1 cellular context compared by ENCODE assay signal in the genomic region with DNA sequence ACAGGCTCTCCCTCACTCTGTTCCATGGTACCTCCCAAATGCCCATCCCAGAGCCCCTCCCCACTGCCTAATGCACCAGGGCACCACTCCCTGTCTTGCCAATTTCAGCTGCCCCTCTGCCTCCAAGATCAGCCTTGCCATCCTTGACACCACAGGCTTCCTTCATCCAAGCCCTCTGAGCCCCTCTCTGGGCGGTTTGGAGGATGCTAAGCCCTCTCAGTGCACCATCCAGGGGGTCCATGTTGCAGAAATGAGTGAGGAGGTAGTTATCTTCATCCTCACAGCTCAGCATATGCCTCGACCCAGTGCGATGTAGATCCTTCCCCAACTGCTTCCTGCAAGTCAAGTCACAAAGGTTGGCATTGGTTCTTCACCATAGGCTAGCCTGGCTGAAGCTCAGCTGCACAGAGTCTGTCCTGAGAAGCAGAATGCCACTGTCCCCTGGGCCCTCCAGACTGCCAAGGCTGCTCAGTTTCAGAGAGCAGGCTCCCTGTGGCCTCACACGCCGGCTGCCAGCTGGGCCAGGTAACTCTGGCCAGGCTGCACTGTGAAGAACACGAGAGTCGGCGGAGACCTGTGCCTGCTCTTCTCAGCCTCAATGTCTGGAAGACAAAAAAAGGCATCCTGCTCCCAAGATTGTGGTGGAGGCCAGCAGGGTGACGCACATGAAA.
TF ChIP-seq lines count a peak whose summit lies in the region.

No MANE protein-coding gene starts in this region.

TF ChIP-seq in K562, 482 proteins besides CTCF, POLR2A, EP300 and RAD21:
- no peak for TF ChIP-seq NFIX (CRISPR knock-in tag; IDR thresholded peaks at IDR 0.05; ENCODE audit: low read depth)
- TF ChIP-seq, protein P1, sequence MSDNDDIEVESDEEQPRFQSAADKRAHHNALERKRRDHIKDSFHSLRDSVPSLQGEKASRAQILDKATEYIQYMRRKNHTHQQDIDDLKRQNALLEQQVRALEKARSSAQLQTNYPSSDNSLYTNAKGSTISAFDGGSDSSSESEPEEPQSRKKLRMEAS (CRISPR knock-in tag; IDR thresholded peaks at IDR 0.05), result 0 out of 2 replicates have a peak, but pooled peaks have one; percentile 4
- TF ChIP-seq, protein P2, sequence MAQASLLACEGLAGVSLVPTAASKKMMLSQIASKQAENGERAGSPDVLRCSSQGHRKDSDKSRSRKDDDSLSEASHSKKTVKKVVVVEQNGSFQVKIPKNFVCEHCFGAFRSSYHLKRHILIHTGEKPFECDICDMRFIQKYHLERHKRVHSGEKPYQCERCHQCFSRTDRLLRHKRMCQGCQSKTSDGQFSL (CRISPR knock-in tag; IDR thresholded peaks at IDR 0.05), result 0 out of 2 replicates have a peak, but pooled peaks have one; percentile 24
- TF ChIP-seq, protein P2 (tag; IDR thresholded peaks at IDR 0.05), result no peak
- TF ChIP-seq, protein P3, sequence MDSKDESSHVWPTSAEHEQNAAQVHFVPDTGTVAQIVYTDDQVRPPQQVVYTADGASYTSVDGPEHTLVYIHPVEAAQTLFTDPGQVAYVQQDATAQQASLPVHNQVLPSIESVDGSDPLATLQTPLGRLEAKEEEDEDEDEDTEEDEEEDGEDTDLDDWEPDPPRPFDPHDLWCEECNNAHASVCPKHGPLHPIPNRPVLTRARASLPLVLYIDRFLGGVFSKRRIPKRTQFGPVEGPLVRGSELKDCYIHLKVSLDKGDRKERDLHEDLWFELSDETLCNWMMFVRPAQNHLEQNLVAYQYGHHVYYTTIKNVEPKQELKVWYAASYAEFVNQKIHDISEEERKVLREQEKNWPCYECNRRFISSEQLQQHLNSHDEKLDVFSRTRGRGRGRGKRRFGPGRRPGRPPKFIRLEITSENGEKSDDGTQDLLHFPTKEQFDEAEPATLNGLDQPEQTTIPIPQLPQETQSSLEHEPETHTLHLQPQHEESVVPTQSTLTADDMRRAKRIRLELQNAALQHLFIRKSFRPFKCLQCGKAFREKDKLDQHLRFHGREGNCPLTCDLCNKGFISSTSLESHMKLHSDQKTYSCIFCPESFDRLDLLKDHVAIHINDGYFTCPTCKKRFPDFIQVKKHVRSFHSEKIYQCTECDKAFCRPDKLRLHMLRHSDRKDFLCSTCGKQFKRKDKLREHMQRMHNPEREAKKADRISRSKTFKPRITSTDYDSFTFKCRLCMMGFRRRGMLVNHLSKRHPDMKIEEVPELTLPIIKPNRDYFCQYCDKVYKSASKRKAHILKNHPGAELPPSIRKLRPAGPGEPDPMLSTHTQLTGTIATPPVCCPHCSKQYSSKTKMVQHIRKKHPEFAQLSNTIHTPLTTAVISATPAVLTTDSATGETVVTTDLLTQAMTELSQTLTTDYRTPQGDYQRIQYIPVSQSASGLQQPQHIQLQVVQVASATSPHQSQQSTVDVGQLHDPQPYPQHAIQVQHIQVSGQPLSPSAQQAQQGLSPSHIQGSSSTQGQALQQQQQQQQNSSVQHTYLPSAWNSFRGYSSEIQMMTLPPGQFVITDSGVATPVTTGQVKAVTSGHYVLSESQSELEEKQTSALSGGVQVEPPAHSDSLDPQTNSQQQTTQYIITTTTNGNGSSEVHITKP (IDR thresholded peaks at IDR 0.05; ENCODE audit: partially characterized antibody), result peak; percentile 1
